19 cellular contexts compared by ENCODE assay signal in genomic region chr4:10841697-10842096, GRCh38.
DNase-seq lines count a peak whose midpoint lies in the region; ATAC-seq and TF ChIP-seq lines count a peak whose summit lies in the region.
"Had no signal": no experiment of that assay in that cellular context is flagged by ENCODE, and none has a peak within 500 bp of the region (broad histone marks: within the 10 kb centered on the region; RNA-seq: fewer than 3 reads in every experiment).

No MANE protein-coding gene starts in this region.

- H3K79me2 ChIP-seq in PC-3 (ENCODE audit: low read length): no peaks in the 10 kb centered on the region

- H3K4me1 ChIP-seq in PC-3 (ENCODE audit: insufficient read depth, low read length): no peaks in the 10 kb centered on the region
- H3K4me1 ChIP-seq: BLaER1 had no signal

- TF ChIP-seq CTCF in PC-3 (conservative IDR thresholded peaks at IDR 0.05; ENCODE audit: low read depth, low read length): no peak
- TF ChIP-seq CTCF in epithelial cell of esophagus (IDR thresholded peaks at IDR 0.05; ENCODE audit: insufficient read depth, low read depth, low read length, missing control alignments): no peak

- H3K27me3 ChIP-seq in PC-3 (ENCODE audit: low read length): no peaks in the 10 kb centered on the region
- H3K27me3 ChIP-seq: BLaER1 had no signal

- CTCF ChIA-PET in PC-3 (lab: Charles Lee): no interaction called here

- no peak overlapping the region for H3K9ac ChIP-seq in PC-3 (ENCODE audit: low read length)
- H3K9ac ChIP-seq: BLaER1 had no signal

- no peaks in the 10 kb centered on the region for H3K9me2 ChIP-seq in PC-3 (replicated peaks; ENCODE audit: low read length)

- ATAC-seq in activated CD4-positive, CD25-positive, alpha-beta regulatory T cell treated with anti-CD3 and anti-CD28 coated beads, Interleukin-2, amount 50 U/mL, for 24 hours: peak; percentile 20 to 21
- ATAC-seq in PC-3 (no peak), HG03378 (IDR thresholded peaks at IDR 0.05; ENCODE audit: unreplicated experiment) (no peak)
- ATAC-seq: CD8-positive, alpha-beta T cell; HCT116 had no signal

- H2AFZ ChIP-seq in PC-3 (ENCODE audit: low read length): no peak overlapping the region

- no peak overlapping the region for H3K4me2 ChIP-seq in PC-3 (ENCODE audit: low read length)
- H3K4me2 ChIP-seq: BLaER1 had no signal

- no peaks in the 10 kb centered on the region for H4K20me1 ChIP-seq in PC-3 (ENCODE audit: low read length)
- H4K20me1 ChIP-seq: BLaER1 had no signal

- H3K4me3 ChIP-seq in PC-3 (ENCODE audit: low read length): no peak overlapping the region
- H3K4me3 ChIP-seq in epithelial cell of esophagus (ENCODE audit: low read length): no peak overlapping the region
- H3K4me3 ChIP-seq: BLaER1 had no signal

- DNase-seq in activated CD4-positive, CD25-positive, alpha-beta regulatory T cell treated with anti-CD3 and anti-CD28 coated beads, Interleukin-2, amount 50 U/mL, for 72 hours: no peak
- DNase-seq in PC-3 (peak; percentile 3), epithelial cell of esophagus (ENCODE audit: low read depth) (peak; percentile 1), HuH-7.5 (ENCODE audit: low spot score) (no peak)
- no peak for DNase-seq in stimulated activated naive CD4-positive, alpha-beta T cell treated with Interleukin-2 at 50 U/mL for 16 hours (lab: John Stamatoyannopoulos, UW)
- DNase-seq: Caco-2; CD4-positive, CD25-positive, alpha-beta regulatory T cell; CD8-positive, alpha-beta T cell; DMS 273 treated with DMSO at 0.1 percent for 48 hours; DMS79; EL; GF-D8; H7 had no signal

- no TSS peak for BruUV-seq in PC-3 (replicated peaks; lab: Mats Ljungman, UMichigan)

- no peaks in the 10 kb centered on the region for H3K36me3 ChIP-seq in PC-3 (ENCODE audit: low read depth, low read length)
- H3K36me3 ChIP-seq: BLaER1 had no signal

- no peaks in the 10 kb centered on the region for H3K9me3 ChIP-seq in PC-3 (ENCODE audit: low read length)
- H3K9me3 ChIP-seq: BLaER1, Caco-2 had no signal

- no peaks in the 10 kb centered on the region for H3F3A ChIP-seq in PC-3 (ENCODE audit: low read length, unreplicated experiment)

- POLR2A ChIA-PET in PC-3 (lab: Charles Lee; ENCODE audit: unreplicated experiment): no interaction called here

- intact Hi-C loops in PC-3 (cut with micrococcal nuclease): no loop called here

- H3K27ac ChIP-seq in PC-3 (ENCODE audit: low read length): no peak overlapping the region
- H3K27ac ChIP-seq: 22Rv1, BLaER1, C4-2B had no signal

Comparison
In these comparisons a context has a peak if more than half of its experiments do, and no peak if none do; other contexts are left out.
1. ATAC-seq: peak in activated CD4-positive, CD25-positive, alpha-beta regulatory T cell treated with anti-CD3 and anti-CD28 coated beads, Interleukin-2, amount 50 U/mL, for 24 hours (2 of 2); none in PC-3 (single experiment) and HG03378 (single experiment).
2. DNase-seq: peak in PC-3 (single experiment) and epithelial cell of esophagus (single experiment); none in activated CD4-positive, CD25-positive, alpha-beta regulatory T cell treated with anti-CD3 and anti-CD28 coated beads, Interleukin-2, amount 50 U/mL, for 72 hours (single experiment), stimulated activated naive CD4-positive, alpha-beta T cell treated with Interleukin-2 at 50 U/mL for 16 hours (single experiment) and HuH-7.5 (single experiment).